ENCODE assay signal across 22 cellular contexts in the genomic region with DNA sequence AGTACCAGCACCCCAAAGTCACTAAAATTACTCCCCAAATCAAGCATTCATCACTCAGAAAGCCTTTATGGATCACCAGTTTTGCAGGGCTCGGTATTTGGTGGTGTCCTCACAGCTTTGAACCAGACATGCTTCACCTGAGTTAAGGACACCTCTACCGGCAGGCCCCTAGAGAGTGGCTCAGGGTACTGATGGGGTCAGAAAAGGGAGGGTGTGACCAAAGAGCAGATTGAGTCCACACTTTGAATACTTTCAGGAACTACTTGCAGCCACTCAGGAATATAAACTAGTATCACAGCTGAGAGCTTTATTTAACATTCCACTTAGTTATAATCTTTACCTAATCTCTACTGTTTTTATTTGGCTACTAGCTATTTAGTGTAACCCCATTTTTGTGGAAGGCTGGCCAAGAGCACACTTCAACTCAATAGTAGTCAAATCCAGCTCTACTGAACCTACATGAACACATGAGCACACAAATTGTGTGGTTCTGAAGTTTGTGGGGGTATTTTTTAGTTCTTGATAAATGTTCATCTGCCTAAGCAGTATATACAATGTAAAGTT.
A peak's percentile ranks its signal among the peaks of the same experiment; 100 is the strongest.
DNase-seq lines count a peak whose midpoint lies in the region; ATAC-seq and TF ChIP-seq lines count a peak whose summit lies in the region.
"Had no signal": no experiment of that assay in that cellular context is flagged by ENCODE, and none has a peak within 500 bp of the region (broad histone marks: within the 10 kb centered on the region; RNA-seq: fewer than 3 reads in every experiment).

No MANE protein-coding gene starts in this region.

- H3K27ac Mint-ChIP-seq in H9 = 0 out of 7 replicates have a peak overlapping the region, but pooled peaks of 2 of the 3 experiments have one; percentile 6 to 10
- H3K27ac Mint-ChIP-seq in CD4-positive, alpha-beta memory T cell = no peak overlapping the region
- H3K27ac Mint-ChIP-seq: B cell; CD4-positive, alpha-beta T cell; CD8-positive, alpha-beta memory T cell had no signal

- H3K9me3 Mint-ChIP-seq in H9 = peaks cover 18 to 27% of the 10 kb centered on the region in 2 experiments
- peaks cover 13 to 46% (median 41%) of the 10 kb centered on the region in 8 donors for H3K9me3 Mint-ChIP-seq in CD4-positive, alpha-beta memory T cell

- H2BK5ac ChIP-seq in H9 (ENCODE audit: insufficient read length, low read length) = no peak overlapping the region

- no peaks in the 10 kb centered on the region for H3K79me1 ChIP-seq in H9 (ENCODE audit: insufficient read depth, low read depth, low read length, poor library complexity, severe bottlenecking)

- H3K4me3 ChIP-seq in lower lobe of right lung = no peak overlapping the region
- H3K4me3 ChIP-seq in upper lobe of right lung = no peak overlapping the region
- H3K4me3 ChIP-seq in CD4-positive, alpha-beta memory T cell (ENCODE audit: low read length in 2 of 2) = no peak overlapping the region
- H3K4me3 ChIP-seq: A549; BLaER1 treated with 17β-estradiol and CSF1 and Interleukin-3, amounts not matched to agents 10 nM and 100 nM; GM12878 had no signal

- no peak overlapping the region for H2BK120ac ChIP-seq in H9 (ENCODE audit: low read depth, low read length, poor library complexity, severe bottlenecking)

- intact Hi-C loops in lower lobe of right lung (cut with DNase I) (no loop called here), upper lobe of right lung (cut with DNase I) (no loop called here)
- intact Hi-C loops in CD4-positive, alpha-beta memory T cell (cut with micrococcal nuclease) = no loop called here

- no peak overlapping the region for H3K14ac ChIP-seq in H9 (ENCODE audit: insufficient read depth, low read length)

- no peak overlapping the region for H3T11ph ChIP-seq in H9 (ENCODE audit: low read length)

- H3K23ac ChIP-seq in H9 (ENCODE audit: insufficient read length, low read depth, low read length) = no peak overlapping the region

- H2BK20ac ChIP-seq in H9 (ENCODE audit: low read depth, low read length, poor library complexity, severe bottlenecking) = no peak overlapping the region

- H3K9me3 ChIP-seq in H9 (ENCODE audit: control insufficient read depth, low read depth, low read length) (no peaks in the 10 kb centered on the region), lower lobe of right lung (peaks cover 20% of the 10 kb centered on the region), upper lobe of right lung (peaks cover 12% of the 10 kb centered on the region)
- no peaks in the 10 kb centered on the region for H3K9me3 ChIP-seq in CD4-positive, alpha-beta memory T cell (ENCODE audit: control insufficient read depth in 1 of 2, low read length in 2 of 2)

- H3K27me3 ChIP-seq in H9 (ENCODE audit: insufficient read depth, low read length) (no peaks in the 10 kb centered on the region), lower lobe of right lung (ENCODE audit: low read depth) (no peaks in the 10 kb centered on the region), upper lobe of right lung (no peaks in the 10 kb centered on the region)
- H3K27me3 ChIP-seq in CD4-positive, alpha-beta memory T cell (ENCODE audit: insufficient read depth, low read length) = no peaks in the 10 kb centered on the region
- H3K27me3 ChIP-seq: BLaER1 treated with 17β-estradiol and CSF1 and Interleukin-3, amounts not matched to agents 10 nM and 100 nM had no signal

- POLR2A ChIA-PET in CD4-positive, alpha-beta memory T cell (lab: Charles Lee; ENCODE audit: partially characterized antibody) = no interaction called here

- H2AK5ac ChIP-seq in H9 (ENCODE audit: insufficient read length, low read length) = no peak overlapping the region

- H4K8ac ChIP-seq in H9 (replicated peaks; ENCODE audit: insufficient read length, low read depth, low read length) = no peak overlapping the region

- H3K36me3 ChIP-seq in lower lobe of right lung (no peaks in the 10 kb centered on the region), upper lobe of right lung (no peaks in the 10 kb centered on the region)
- H3K36me3 ChIP-seq in CD4-positive, alpha-beta memory T cell (ENCODE audit: insufficient read depth, low read length) = no peaks in the 10 kb centered on the region

- no peaks in the 10 kb centered on the region for H3K23me2 ChIP-seq in H9 (ENCODE audit: insufficient read length, low read depth, low read length, poor library complexity, severe bottlenecking)

- no peak overlapping the region for H3K4me3 Mint-ChIP-seq in H9
- H3K4me3 Mint-ChIP-seq in CD4-positive, alpha-beta memory T cell = no peak overlapping the region
- H3K4me3 Mint-ChIP-seq: B cell; CD4-positive, alpha-beta T cell; CD8-positive, alpha-beta memory T cell had no signal

- H3K56ac ChIP-seq in H9 (ENCODE audit: insufficient read length, low read depth, low read length) = no peak overlapping the region

- peak; percentile 64 to 80 for ATAC-seq in lower lobe of right lung
- ATAC-seq in upper lobe of right lung = peak; percentile 68
- ATAC-seq: A549, GM12878 had no signal

- no peak overlapping the region for H3K4me2 ChIP-seq in H9 (ENCODE audit: insufficient read depth, insufficient read length, low read length)
- H3K4me2 ChIP-seq: A549; BLaER1 treated with 17β-estradiol and CSF1 and Interleukin-3, amounts not matched to agents 10 nM and 100 nM had no signal

- no peak overlapping the region for H3K18ac ChIP-seq in H9 (ENCODE audit: insufficient read length, low read depth, low read length)

- no peak overlapping the region for H3K9ac ChIP-seq in H9 (ENCODE audit: extremely low read depth, insufficient read length, low read length)
- H3K9ac ChIP-seq: BLaER1 treated with 17β-estradiol and CSF1 and Interleukin-3, amounts not matched to agents 10 nM and 100 nM had no signal

- CTCF ChIA-PET in CD4-positive, alpha-beta memory T cell (lab: Charles Lee; ENCODE audit: partially characterized antibody) = no interaction called here

- no peaks in the 10 kb centered on the region for H3K27me3 Mint-ChIP-seq in H9 (ENCODE audit: low read depth)
- no peaks in the 10 kb centered on the region for H3K27me3 Mint-ChIP-seq in CD4-positive, alpha-beta memory T cell
- H3K27me3 Mint-ChIP-seq: B cell; CD4-positive, alpha-beta T cell; CD8-positive, alpha-beta memory T cell had no signal

- TF ChIP-seq CTCF in H9 (conservative IDR thresholded peaks at IDR 0.05) (no peak), lower lobe of right lung (IDR thresholded peaks at IDR 0.05) (no peak), upper lobe of right lung (IDR thresholded peaks at IDR 0.05) (no peak)

- H3K4me1 ChIP-seq in H9 (ENCODE audit: insufficient read depth, low read length) (no peaks in the 10 kb centered on the region), lower lobe of right lung (no peaks in the 10 kb centered on the region), upper lobe of right lung (no peaks in the 10 kb centered on the region)
- H3K4me1 ChIP-seq in CD4-positive, alpha-beta memory T cell (ENCODE audit: insufficient read depth, low read length) = no peaks in the 10 kb centered on the region
- H3K4me1 ChIP-seq: A549; BLaER1 treated with 17β-estradiol and CSF1 and Interleukin-3, amounts not matched to agents 10 nM and 100 nM had no signal

- peaks cover 27 to 31% (median 28%) of the 10 kb centered on the region in 3 experiments for H3K36me3 Mint-ChIP-seq in H9 (ENCODE audit: insufficient read depth in 1 of 3, low read depth in 3 of 3)
- H3K36me3 Mint-ChIP-seq in CD4-positive, alpha-beta memory T cell = peaks cover 69 to 82% of the 10 kb centered on the region in 2 donors

- no peaks in the 10 kb centered on the region for H4K20me1 ChIP-seq in H9 (ENCODE audit: control insufficient read depth, insufficient read depth, insufficient read length)
- H4K20me1 ChIP-seq: BLaER1 treated with 17β-estradiol and CSF1 and Interleukin-3, amounts not matched to agents 10 nM and 100 nM had no signal

- H3K27ac ChIP-seq in H9 (ENCODE audit: insufficient read length, low read depth, low read length) (no peak overlapping the region), lower lobe of right lung (no peak overlapping the region), upper lobe of right lung (no peak overlapping the region)
- no peak overlapping the region for H3K27ac ChIP-seq in CD4-positive, alpha-beta memory T cell (ENCODE audit: low read depth, low read length)
- H3K27ac ChIP-seq: 22Rv1; A549; BLaER1 treated with 17β-estradiol and CSF1 and Interleukin-3, amounts not matched to agents 10 nM and 100 nM; C4-2B had no signal

- H4K91ac ChIP-seq in H9 (ENCODE audit: insufficient read length, low read depth, low read length) = no peak overlapping the region

- no peak for DNase-seq in H9
- DNase-seq in lower lobe of right lung = no peak
- DNase-seq in upper lobe of right lung = no peak
- DNase-seq in CD4-positive, alpha-beta memory T cell = no peak
- DNase-seq in cerebellar cortex (ENCODE audit: low spot score) = no peak
- DNase-seq: AML-193; CD4-positive, alpha-beta T cell; CD8-positive, alpha-beta memory T cell; COR-L47; DMS 273 treated with DMSO at 0.1 percent for 48 hours; DMS153; DMS53; DMS79; DND-41; EL; GDM1 had no signal

- H2BK12ac ChIP-seq in H9 (ENCODE audit: insufficient read length, low read depth, low read length) = no peak overlapping the region

- no peaks in the 10 kb centered on the region for H3K79me2 ChIP-seq in H9 (ENCODE audit: insufficient read depth, low read length)

- no peak overlapping the region for H3K4ac ChIP-seq in H9 (ENCODE audit: low read depth, low read length)

- H2BK15ac ChIP-seq in H9 (ENCODE audit: low read depth, low read length) = no peak overlapping the region

- whole genome bisulfite sequencing in H9 (ENCODE audit: extremely low coverage, insufficient read length, low lambda C conversion rate) = no CpG with 5 or more reads among the region's 2 CpGs

- H4K5ac ChIP-seq in H9 (ENCODE audit: insufficient read length, low read depth, low read length) = no peak overlapping the region

- H2AFZ ChIP-seq in H9 (ENCODE audit: low read length) = no peak overlapping the region

- no peaks in the 10 kb centered on the region for H3K4me1 Mint-ChIP-seq in H9
- H3K4me1 Mint-ChIP-seq in CD4-positive, alpha-beta memory T cell = peaks cover 0 to 1% (median 0%) of the 10 kb centered on the region in 4 donors

Comparison
In these comparisons a context has a peak if more than half of its experiments do, and no peak if none do; other contexts are left out.
1. H3K27ac Mint-ChIP-seq: peak in H9 (2 of 3); none in CD4-positive, alpha-beta memory T cell (0 of 7).